In the genomic region with DNA sequence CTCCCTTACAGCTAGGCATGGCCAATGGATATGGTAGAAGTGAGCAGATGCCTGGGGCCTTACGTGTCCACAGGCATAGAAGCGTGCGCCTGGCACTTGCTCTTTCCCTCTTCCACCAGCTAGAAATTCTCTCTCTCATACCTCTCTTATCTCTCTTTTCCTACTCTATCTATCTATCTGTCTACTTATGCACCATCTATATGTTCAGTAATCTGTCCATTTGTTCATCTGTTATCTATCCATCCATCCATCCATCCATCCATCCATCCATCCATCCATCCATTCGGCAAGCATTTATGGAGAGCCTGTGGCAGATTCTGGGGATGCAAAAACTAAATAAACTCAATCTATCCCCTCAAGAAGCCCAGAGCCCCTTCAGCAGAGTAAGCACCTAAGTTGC, we compare ENCODE assay signal across 19 cellular contexts.
A peak's percentile ranks its signal among the peaks of the same experiment; 100 is the strongest.
DNase-seq lines count a peak whose midpoint lies in the region; ATAC-seq, FAIRE-seq and TF ChIP-seq lines count a peak whose summit lies in the region.
"Had no signal": no experiment of that assay in that cellular context is flagged by ENCODE, and none has a peak within 500 bp of the region (broad histone marks: within the 10 kb centered on the region; RNA-seq: fewer than 3 reads in every experiment).

No MANE protein-coding gene starts in this region.

- FAIRE-seq in urothelium cell line (lab: Jason Lieb, UNC), result peak; percentile 5
- FAIRE-seq: A549, D721Med, GM12892, GM18507, H1 had no signal

- H3K27ac Mint-ChIP-seq in progenitor cell of endocrine pancreas (peak overlapping the region; percentile 29), type B pancreatic cell (no peak overlapping the region)
- H3K27ac Mint-ChIP-seq: CD4-positive, alpha-beta T cell; H9 had no signal

- CTCF ChIA-PET in HEK293 (lab: Yijun Ruan, JAX), result interaction anchor here (0.9 kb wide), 1 partner anchor 79 kb away, joined by 4 read pairs; no protein-coding TSS in a partner anchor

- H3K4me1 ChIP-seq in HEK293 (ENCODE audit: control insufficient read depth, insufficient read depth, low read length) (no peaks in the 10 kb centered on the region), esophagus squamous epithelium (peaks cover 0 to 32% (median 13%) of the 10 kb centered on the region in 3 donors)
- H3K4me1 ChIP-seq: A549, Caco-2 had no signal

- no peaks in the 10 kb centered on the region for H3K4me1 Mint-ChIP-seq in progenitor cell of endocrine pancreas (ENCODE audit: low read depth)
- H3K4me1 Mint-ChIP-seq in type B pancreatic cell (ENCODE audit: unreplicated experiment), result no peaks in the 10 kb centered on the region

- POLR2A ChIA-PET in HEK293 (lab: Yijun Ruan, JAX), result no interaction called here

- ATAC-seq in GM18861 (IDR thresholded peaks at IDR 0.05; ENCODE audit: unreplicated experiment), result no peak
- ATAC-seq: A549 had no signal

- H3K9me3 Mint-ChIP-seq in progenitor cell of endocrine pancreas (ENCODE audit: low read depth) (no peaks in the 10 kb centered on the region), type B pancreatic cell (no peaks in the 10 kb centered on the region)
- H3K9me3 Mint-ChIP-seq: CD4-positive, alpha-beta T cell; H9 had no signal

- H3K27me3 Mint-ChIP-seq in progenitor cell of endocrine pancreas (peaks cover 19% of the 10 kb centered on the region), type B pancreatic cell (peaks cover 34% of the 10 kb centered on the region)

- WGBS in esophagus squamous epithelium, 2 donors, result 84 to 85% methylated on average over 4 of the region's 4 CpGs

- H3K9me3 ChIP-seq in HEK293 (ENCODE audit: control insufficient read depth, insufficient read depth, low read depth, low read length), result no peaks in the 10 kb centered on the region
- no peaks in the 10 kb centered on the region for H3K9me3 ChIP-seq in esophagus squamous epithelium
- H3K9me3 ChIP-seq: A549, Caco-2 had no signal

- no peaks in the 10 kb centered on the region for H3K36me3 ChIP-seq in HEK293 (ENCODE audit: control insufficient read depth in 2 of 2, insufficient read depth in 1 of 2, low read length in 2 of 2)
- H3K36me3 ChIP-seq in esophagus squamous epithelium, result no peaks in the 10 kb centered on the region

- H3K27ac ChIP-seq in HEK293 (ENCODE audit: extremely low read depth, low read depth, low read length) (no peak overlapping the region), esophagus squamous epithelium (peak overlapping the region in 3 of 4 donors; percentile 39 to 78 (median 60))
- H3K27ac ChIP-seq: 22Rv1, A549, C4-2B had no signal

- intact Hi-C loops in esophagus squamous epithelium (cut with DNase I), result no loop called here

- H3K27me3 ChIP-seq in esophagus squamous epithelium, result peaks cover 0 to 52% (median 0%) of the 10 kb centered on the region in 4 donors

- no peak for TF ChIP-seq POLR2A in esophagus squamous epithelium (IDR thresholded peaks at IDR 0.05)

- no peak overlapping the region for H3K4me3 Mint-ChIP-seq in progenitor cell of endocrine pancreas (ENCODE audit: low read depth)
- H3K4me3 Mint-ChIP-seq in type B pancreatic cell, result no peak overlapping the region
- H3K4me3 Mint-ChIP-seq: CD4-positive, alpha-beta T cell; H9 had no signal

- H3K4me3 ChIP-seq in HEK293 (ENCODE audit: low read depth, low read length) (no peak overlapping the region), esophagus squamous epithelium (no peak overlapping the region)
- H3K4me3 ChIP-seq: A549 had no signal

- H3K36me3 Mint-ChIP-seq in progenitor cell of endocrine pancreas (ENCODE audit: insufficient read depth) (no peaks in the 10 kb centered on the region), type B pancreatic cell (no peaks in the 10 kb centered on the region)

- TF ChIP-seq CTCF in HEK293 (tag by site-specific recombination; IDR thresholded peaks at IDR 0.05) (no peak), esophagus squamous epithelium (IDR thresholded peaks at IDR 0.05) (no peak), progenitor cell of endocrine pancreas (IDR thresholded peaks at IDR 0.05; ENCODE audit: unreplicated experiment) (no peak), type B pancreatic cell (conservative IDR thresholded peaks at IDR 0.05) (no peak)

- DNase-seq in esophagus squamous epithelium (lab: John Stamatoyannopoulos, UW), result no peak
- DNase-seq in progenitor cell of endocrine pancreas (ENCODE audit: low spot score, unreplicated experiment), result no peak
- DNase-seq in urothelium cell line (ENCODE audit: low spot score), result no peak
- DNase-seq in activated CD8-positive, alpha-beta memory T cell treated with anti-CD3 and anti-CD28 coated beads for 24 hours, result no peak
- no peak for DNase-seq in type B pancreatic cell (ENCODE audit: extremely low spot score, unreplicated experiment)
- DNase-seq: AML-193; Caco-2; CD4-positive, alpha-beta T cell; GDM1; H9 had no signal

TF ChIP-seq in HEK293, 187 proteins besides CTCF, POLR2A, EP300 and RAD21:
- TF ChIP-seq ZNF404 (tag by site-specific recombination; IDR thresholded peaks at IDR 0.05), result no peak
- peak; percentile 95 for TF ChIP-seq ZBTB17 (tag by site-specific recombination; IDR thresholded peaks at IDR 0.05)
- TF ChIP-seq ZNF366 (tag by site-specific recombination; conservative IDR thresholded peaks at IDR 0.05), result peak; percentile 76
